ENCODE assay signal across 21 cellular contexts in genomic region chr11:30853470-30853869, GRCh38.
A peak's percentile ranks its signal among the peaks of the same experiment; 100 is the strongest.
DNase-seq lines count a peak whose midpoint lies in the region; FAIRE-seq and TF ChIP-seq lines count a peak whose summit lies in the region.
"Had no signal": no experiment of that assay in that cellular context is flagged by ENCODE, and none has a peak within 500 bp of the region (broad histone marks: within the 10 kb centered on the region; RNA-seq: fewer than 3 reads in every experiment).

No MANE protein-coding gene starts in this region.

- DNase-seq in HAP-1 (ENCODE audit: low spot score in 2 of 2) (peak; percentile 9 to 42), NCI-H2171 treated with DMSO at 0.1 percent for 48 hours (lab: John Stamatoyannopoulos, UW) (peak; percentile 95), dedifferentiated amniotic fluid mesenchymal stem cell (ENCODE audit: extremely low spot score) (no peak), NCI-H128 (lab: John Stamatoyannopoulos, UW; ENCODE audit: unreplicated experiment) (no peak), glomerular visceral epithelial cell (ENCODE audit: extremely low spot score) (no peak)
- no peak for DNase-seq in stimulated activated CD4-positive, alpha-beta T cell treated with anti-CD3 and anti-CD28 coated beads, Interleukin-15, amount 100 ng/mL, for 24 hours
- DNase-seq: BE2C; DMS79; KBM-7; MM.1S; NCI-H1048; NCI-H187; NCI-H226; NCI-H526; NK-92 treated with Interleukin-12 subunit alpha and Interleukin-12 subunit beta, amount 100 ng/mL, for 24 hours; SIG-M5; T-helper 1 cell had no signal

- H3K27ac Mint-ChIP-seq in brain, result peak overlapping the region in 4 of 5 experiments; percentile 1 to 79 (median 26)

- H3K36me3 ChIP-seq in HAP-1 (replicated peaks), result no peaks in the 10 kb centered on the region
- H3K36me3 ChIP-seq: BE2C had no signal

- no peak for TF ChIP-seq CTCF in brain (conservative IDR thresholded peaks at IDR 0.05)

- H3K27me3 Mint-ChIP-seq in brain, result no peaks in the 10 kb centered on the region

- in situ Hi-C loops in HAP-1 (cut with MboI; ENCODE audit: low sequenced_read_pairs), result loop anchor here (10.0 kb wide), 2 partner anchors 269 to 509 kb away; partner anchors contain the start of gene MPPED2

- H3K4me1 ChIP-seq in HAP-1, result no peaks in the 10 kb centered on the region
- H3K4me1 ChIP-seq: BE2C had no signal

- H3K27me3 ChIP-seq in HAP-1 (ENCODE audit: low read depth), result no peaks in the 10 kb centered on the region
- H3K27me3 ChIP-seq: BE2C had no signal

- peak; percentile 3 for FAIRE-seq in A204.1 (lab: Jason Lieb, UNC)
- FAIRE-seq: D721Med, GM19239 had no signal

- no peaks in the 10 kb centered on the region for H3K36me3 Mint-ChIP-seq in brain

- peaks cover 0 to 3% (median 3%) of the 10 kb centered on the region in 5 experiments for H3K9me3 Mint-ChIP-seq in brain

- no peak overlapping the region for H3K4me3 ChIP-seq in HAP-1

- H3K4me1 Mint-ChIP-seq in brain, result peaks cover 22% of the 10 kb centered on the region

- H3K9me3 ChIP-seq in HAP-1, result no peaks in the 10 kb centered on the region
- H3K9me3 ChIP-seq: BE2C had no signal

- H3K4me3 Mint-ChIP-seq in brain, result no peak overlapping the region

Comparison
In these comparisons a context has a peak if more than half of its experiments do, and no peak if none do; other contexts are left out.
1. DNase-seq: peak in HAP-1 (2 of 2) and NCI-H2171 treated with DMSO at 0.1 percent for 48 hours (single experiment); none in dedifferentiated amniotic fluid mesenchymal stem cell (single experiment), NCI-H128 (single experiment), stimulated activated CD4-positive, alpha-beta T cell treated with anti-CD3 and anti-CD28 coated beads, Interleukin-15, amount 100 ng/mL, for 24 hours (single experiment) and glomerular visceral epithelial cell (single experiment).